ENCODE assay signal across 1 cellular context in genomic region chr15:36359286-36359685, GRCh38.
TF ChIP-seq lines count a peak whose summit lies in the region.

No MANE protein-coding gene starts in this region.

TF ChIP-seq in H1, 55 proteins besides CTCF, POLR2A, EP300 and RAD21 (continued from another document):
- TF ChIP-seq MAFK (IDR thresholded peaks at IDR 0.05; ENCODE audit: low read depth, low read length) (no peak), CHD1 (IDR thresholded peaks at IDR 0.05; ENCODE audit: low read depth, low read length) (no peak), YY1 (IDR thresholded peaks at IDR 0.05; ENCODE audit: low read depth, low read length) (no peak)
